Comparison of ENCODE assay signal across 20 cellular contexts in genomic region chr5:57231607-57232006, GRCh38.
A peak's percentile ranks its signal among the peaks of the same experiment; 100 is the strongest.
DNase-seq lines count a peak whose midpoint lies in the region; ATAC-seq and TF ChIP-seq lines count a peak whose summit lies in the region.
"Had no signal": no experiment of that assay in that cellular context is flagged by ENCODE, and none has a peak within 500 bp of the region (broad histone marks: within the 10 kb centered on the region; RNA-seq: fewer than 3 reads in every experiment).

No MANE protein-coding gene starts in this region.

- H3K4me3 Mint-ChIP-seq in T-helper 1 cell treated with Interleukin-12 subunit alpha and Interleukin-12 subunit beta and Interleukin-4 antibody, amounts not matched to agents 30 μg/mL and 1 μg/mL, for 36 hours: no peak overlapping the region
- H3K4me3 Mint-ChIP-seq in stimulated activated naive CD8-positive, alpha-beta T cell treated with anti-CD3 and anti-CD28 coated beads, Interleukin-15, Interleukin-2, amounts not matched to agents 100 ng/mL and 50 ng/mL, for 24 hours: no peak overlapping the region

- peak overlapping the region; percentile 8 for H3K27ac Mint-ChIP-seq in T-helper 1 cell treated with Interleukin-12 subunit alpha and Interleukin-12 subunit beta and Interleukin-4 antibody, amounts not matched to agents 30 μg/mL and 1 μg/mL, for 36 hours
- H3K27ac Mint-ChIP-seq in stimulated activated naive CD8-positive, alpha-beta T cell treated with anti-CD3 and anti-CD28 coated beads, Interleukin-15, Interleukin-2, amounts not matched to agents 100 ng/mL and 50 ng/mL, for 24 hours: peak overlapping the region; percentile 63

- H3K27me3 Mint-ChIP-seq in T-helper 1 cell treated with Interleukin-12 subunit alpha and Interleukin-12 subunit beta and Interleukin-4 antibody, amounts not matched to agents 30 μg/mL and 1 μg/mL, for 36 hours (ENCODE audit: low read depth): no peaks in the 10 kb centered on the region
- H3K27me3 Mint-ChIP-seq in stimulated activated naive CD8-positive, alpha-beta T cell treated with anti-CD3 and anti-CD28 coated beads, Interleukin-15, Interleukin-2, amounts not matched to agents 100 ng/mL and 50 ng/mL, for 24 hours: no peaks in the 10 kb centered on the region

- no peak overlapping the region for H3K4me3 ChIP-seq in fibroblast of mammary gland (ENCODE audit: control insufficient read depth, low read depth, low read length)
- H3K4me3 ChIP-seq: cardiac muscle cell, SK-N-MC had no signal

- TF ChIP-seq CTCF in fibroblast of mammary gland (conservative IDR thresholded peaks at IDR 0.05; ENCODE audit: control insufficient read depth, insufficient read depth, low read depth, low read length): no peak

- no peak for ATAC-seq in stimulated activated naive CD8-positive, alpha-beta T cell treated with anti-CD3 and anti-CD28 coated beads, Interleukin-15, Interleukin-2, amounts not matched to agents 100 U/mL and 50 U/mL, for 24 hours
- no peak for ATAC-seq in HG03342 (IDR thresholded peaks at IDR 0.05; ENCODE audit: unreplicated experiment)

- DNase-seq in T-helper 1 cell: no peak
- DNase-seq in stimulated activated naive CD8-positive, alpha-beta T cell treated with anti-CD3 and anti-CD28 coated beads, Interleukin-15, Interleukin-2, amounts not matched to agents 100 U/mL and 50 U/mL, for 24 hours: no peak
- peak; percentile 23 for DNase-seq in fibroblast of mammary gland (ENCODE audit: low read depth)
- no peak for DNase-seq in NOMO-1 treated with dmso at 0.1 percent for 144 hours (lab: John Stamatoyannopoulos, UW; ENCODE audit: unreplicated experiment)
- DNase-seq in NCI-H1092 treated with DMSO at 0.1 percent for 48 hours (lab: John Stamatoyannopoulos, UW): no peak
- DNase-seq: 8988T; activated effector memory CD4-positive, alpha-beta T cell treated with Interleukin-2 at 50 U/mL for 16 hours; C1 segment of cervical spinal cord; Karpas-422; left cardiac atrium; NCI-H187; NCI-H510A treated with DMSO at 0.1 percent for 48 hours; OCI-M1; posterior cingulate gyrus; stimulated activated CD4-positive, alpha-beta T cell treated with anti-CD3 and anti-CD28 coated beads, Interleukin-15, amount 100 ng/mL, for 24 hours had no signal

- peaks cover 23% of the 10 kb centered on the region for H3K4me1 Mint-ChIP-seq in T-helper 1 cell treated with Interleukin-12 subunit alpha and Interleukin-12 subunit beta and Interleukin-4 antibody, amounts not matched to agents 30 μg/mL and 1 μg/mL, for 36 hours (ENCODE audit: low read depth)
- peaks cover 44% of the 10 kb centered on the region for H3K4me1 Mint-ChIP-seq in stimulated activated naive CD8-positive, alpha-beta T cell treated with anti-CD3 and anti-CD28 coated beads, Interleukin-15, Interleukin-2, amounts not matched to agents 100 ng/mL and 50 ng/mL, for 24 hours (ENCODE audit: low read depth)

- H3K36me3 Mint-ChIP-seq in T-helper 1 cell treated with Interleukin-12 subunit alpha and Interleukin-12 subunit beta and Interleukin-4 antibody, amounts not matched to agents 30 μg/mL and 1 μg/mL, for 36 hours (ENCODE audit: low read depth): peaks cover 51% of the 10 kb centered on the region
- peaks cover 68% of the 10 kb centered on the region for H3K36me3 Mint-ChIP-seq in stimulated activated naive CD8-positive, alpha-beta T cell treated with anti-CD3 and anti-CD28 coated beads, Interleukin-15, Interleukin-2, amounts not matched to agents 100 ng/mL and 50 ng/mL, for 24 hours (ENCODE audit: low read depth)

- no peaks in the 10 kb centered on the region for H3K9me3 Mint-ChIP-seq in T-helper 1 cell treated with Interleukin-12 subunit alpha and Interleukin-12 subunit beta and Interleukin-4 antibody, amounts not matched to agents 30 μg/mL and 1 μg/mL, for 36 hours
- H3K9me3 Mint-ChIP-seq in stimulated activated naive CD8-positive, alpha-beta T cell treated with anti-CD3 and anti-CD28 coated beads, Interleukin-15, Interleukin-2, amounts not matched to agents 100 ng/mL and 50 ng/mL, for 24 hours: no peaks in the 10 kb centered on the region
